Comparison of ENCODE assay signal across 13 cellular contexts in genomic region chr10:113007343-113007771, GRCh38. TPM values are rescaled to one million over a fixed set of nuclear protein-coding genes. Genes with fewer than 3 reads are reported as not detected.
DNase-seq lines count a peak whose midpoint lies in the region; ATAC-seq, FAIRE-seq and TF ChIP-seq lines count a peak whose summit lies in the region.
"Had no signal": no experiment of that assay in that cellular context is flagged by ENCODE, and none has a peak within 500 bp of the region (broad histone marks: within the 10 kb centered on the region; RNA-seq: fewer than 3 reads in every experiment).

No MANE protein-coding gene starts in this region.

- H3K4me1 ChIP-seq in DND-41 (ENCODE audit: insufficient read depth, low read length) = peaks cover 42% of the 10 kb centered on the region
- H3K4me1 ChIP-seq in small intestine (ENCODE audit: control insufficient read depth in 2 of 2, insufficient read depth in 1 of 2, low read depth in 1 of 2, low read length in 1 of 2) = peaks cover 0 to 20% of the 10 kb centered on the region in 2 donors
- H3K4me1 ChIP-seq in kidney (ENCODE audit: control insufficient read depth in 1 of 2, insufficient read depth in 1 of 2, low read depth in 1 of 2, low read length in 2 of 2) = peaks cover 5 to 7% of the 10 kb centered on the region in 2 donors

- FAIRE-seq in small intestine (lab: Jason Lieb, UNC) (no peak), kidney (lab: Jason Lieb, UNC) (no peak)

- POLR2A ChIA-PET in activated naive CD8-positive, alpha-beta T cell treated with anti-CD3 and anti-CD28 coated beads, Interleukin-2, amount 10 ng/mL, durations not matched to agents 7 days and 5 days (lab: Charles Lee) = no interaction called here

- H3K4me3 Mint-ChIP-seq in T-helper 17 cell = peak overlapping the region; percentile 86
- H3K4me3 Mint-ChIP-seq in activated naive CD8-positive, alpha-beta T cell treated with anti-CD3 and anti-CD28 coated beads, Interleukin-2, amount 10 ng/mL, durations not matched to agents 7 days and 5 days = peak overlapping the region; percentile 75
- H3K4me3 Mint-ChIP-seq in nephron progenitor cell = no peak overlapping the region

- H3K27me3 Mint-ChIP-seq in T-helper 17 cell = peaks cover 74% of the 10 kb centered on the region
- peaks cover 87% of the 10 kb centered on the region for H3K27me3 Mint-ChIP-seq in activated naive CD8-positive, alpha-beta T cell treated with anti-CD3 and anti-CD28 coated beads, Interleukin-2, amount 10 ng/mL, durations not matched to agents 7 days and 5 days
- H3K27me3 Mint-ChIP-seq in nephron progenitor cell (ENCODE audit: low read depth, poor library complexity) = peaks cover 8% of the 10 kb centered on the region
- H3K27me3 Mint-ChIP-seq: progenitor cell of endocrine pancreas had no signal

- H3K4me3 ChIP-seq in DND-41 (ENCODE audit: low read depth in 1 of 2, low read length in 2 of 2) (peak overlapping the region in 1 of 2 experiments; percentile 44; a peak in 2 of 4 replicates), small intestine (ENCODE audit: low read depth in 1 of 2, low read length in 2 of 2) (no peak overlapping the region), kidney (ENCODE audit: low read length in 2 of 2) (no peak overlapping the region)

- TF ChIP-seq CTCF in DND-41 (IDR thresholded peaks at IDR 0.05; ENCODE audit: borderline replicate concordance, extremely low read depth, low read length, poor library complexity, severe bottlenecking) (no peak), kidney (IDR thresholded peaks at IDR 0.05; ENCODE audit: borderline replicate concordance, extremely low read depth, insufficient read depth) (no peak), nephron progenitor cell (IDR thresholded peaks at IDR 0.05) (no peak)

- H3K27me3 ChIP-seq in DND-41 (ENCODE audit: insufficient read depth, low read length, poor library complexity) = no peaks in the 10 kb centered on the region
- H3K27me3 ChIP-seq in small intestine (ENCODE audit: control insufficient read depth in 2 of 2, insufficient read depth in 2 of 2, low read length in 2 of 2) = no peaks in the 10 kb centered on the region

- intact Hi-C loops in kidney (cut with DNase I) = no loop called here

- H2AFZ ChIP-seq in DND-41 (ENCODE audit: low read depth, low read length) = no peak overlapping the region

- peak overlapping the region; percentile 43 for H3K27ac Mint-ChIP-seq in T-helper 17 cell
- H3K27ac Mint-ChIP-seq in activated naive CD8-positive, alpha-beta T cell treated with anti-CD3 and anti-CD28 coated beads, Interleukin-2, amount 10 ng/mL, durations not matched to agents 7 days and 5 days = no peak overlapping the region
- H3K27ac Mint-ChIP-seq in nephron progenitor cell = no peak overlapping the region

- H3K36me3 ChIP-seq in DND-41 (ENCODE audit: insufficient read depth, low read length) = peaks cover 3% of the 10 kb centered on the region; the same call in 1 of the 2 replicates
- H3K36me3 ChIP-seq in small intestine (ENCODE audit: control insufficient read depth in 2 of 2, insufficient read depth in 2 of 2, low read length in 2 of 2) = no peaks in the 10 kb centered on the region
- H3K36me3 ChIP-seq in kidney (ENCODE audit: control insufficient read depth in 1 of 2, insufficient read depth in 2 of 2, low read length in 2 of 2) = no peaks in the 10 kb centered on the region

- peak; percentile 95 for ATAC-seq in DND-41 (ENCODE audit: insufficient read depth, low read depth)
- ATAC-seq in T-helper 17 cell = peak; percentile 98
- peak; percentile 97 for ATAC-seq in activated naive CD8-positive, alpha-beta T cell treated with anti-CD3 and anti-CD28 coated beads, Interleukin-2, amount 10 ng/mL, durations not matched to agents 7 days and 5 days (ENCODE audit: low read depth)
- no peak for ATAC-seq in GM19463 (IDR thresholded peaks at IDR 0.05; ENCODE audit: unreplicated experiment)
- ATAC-seq: SK-N-SH treated with all-trans-retinoic acid at 6 μM for 48 hours had no signal

- H3K9me3 ChIP-seq in DND-41 (ENCODE audit: insufficient read depth, low read length, severe bottlenecking) (no peaks in the 10 kb centered on the region), T-helper 17 cell (ENCODE audit: control insufficient read depth, low read length, poor library complexity, severe bottlenecking) (no peaks in the 10 kb centered on the region), small intestine (ENCODE audit: control insufficient read depth, low read depth) (no peaks in the 10 kb centered on the region), kidney (ENCODE audit: control insufficient read depth in 1 of 2, low read length in 2 of 2) (no peaks in the 10 kb centered on the region)

- peak overlapping the region; percentile 74 for H3K4me2 ChIP-seq in DND-41 (ENCODE audit: insufficient read depth, low read length)

- H3K27ac ChIP-seq in DND-41 (ENCODE audit: low read length) (peak overlapping the region; percentile 71), small intestine (ENCODE audit: low read depth in 1 of 2, low read length in 1 of 2) (no peak overlapping the region), kidney (ENCODE audit: low read depth in 2 of 2, low read length in 2 of 2) (no peak overlapping the region)

- H3K79me2 ChIP-seq in DND-41 (ENCODE audit: insufficient read depth, low read length) = peaks cover 69% of the 10 kb centered on the region

- DNase-seq in DND-41 (peak; percentile 77), T-helper 17 cell (peak in 1 of 3 donors; percentile 35), small intestine (peak; percentile 71), kidney (no peak), nephron progenitor cell (no peak), DMS153 (lab: John Stamatoyannopoulos, UW) (no peak)
- DNase-seq in activated naive CD8-positive, alpha-beta T cell treated with anti-CD3 and anti-CD28 coated beads, Interleukin-2, amount 10 ng/mL, durations not matched to agents 7 days and 5 days = peak; percentile 40
- DNase-seq: COR-L47, kidney glomerular epithelial cell, NCI-H2227 treated with DMSO at 0.1 percent for 48 hours had no signal

- H3K9ac ChIP-seq in DND-41 (ENCODE audit: low read depth, low read length) (peak overlapping the region; percentile 36), kidney (ENCODE audit: low read length in 2 of 2) (no peak overlapping the region)

- peaks cover 2% of the 10 kb centered on the region for H3K9me3 Mint-ChIP-seq in activated naive CD8-positive, alpha-beta T cell treated with anti-CD3 and anti-CD28 coated beads, Interleukin-2, amount 10 ng/mL, durations not matched to agents 7 days and 5 days
- H3K9me3 Mint-ChIP-seq in nephron progenitor cell = peaks cover 5% of the 10 kb centered on the region

- H3K36me3 Mint-ChIP-seq in T-helper 17 cell (ENCODE audit: low read depth) (peaks cover 3% of the 10 kb centered on the region), nephron progenitor cell (ENCODE audit: low read depth) (peaks cover 51% of the 10 kb centered on the region)
- no peaks in the 10 kb centered on the region for H3K36me3 Mint-ChIP-seq in activated naive CD8-positive, alpha-beta T cell treated with anti-CD3 and anti-CD28 coated beads, Interleukin-2, amount 10 ng/mL, durations not matched to agents 7 days and 5 days

- WGBS in small intestine, 3 donors = 4 to 26% (median 9%) methylated on average over 4 of the region's 4 CpGs

- H4K20me1 ChIP-seq in DND-41 (ENCODE audit: insufficient read depth, low read length) = peaks cover 86% of the 10 kb centered on the region

- H3K4me1 Mint-ChIP-seq in T-helper 17 cell (peaks cover 18% of the 10 kb centered on the region), nephron progenitor cell (peaks cover 59% of the 10 kb centered on the region)
- peaks cover 20% of the 10 kb centered on the region for H3K4me1 Mint-ChIP-seq in activated naive CD8-positive, alpha-beta T cell treated with anti-CD3 and anti-CD28 coated beads, Interleukin-2, amount 10 ng/mL, durations not matched to agents 7 days and 5 days

RNA-seq across cellular contexts. Expression of gene TCF7L2, which starts 57.3 kb away (rescaled TPM):
- total RNA-seq in T-helper 17 cell = 1 to 10 TPM; 3.1 to 3.9 TPM
- total RNA-seq in activated naive CD8-positive, alpha-beta T cell treated with anti-CD3 and anti-CD28 coated beads, Interleukin-2, amount 10 ng/mL, durations not matched to agents 7 days and 5 days = 1 to 10 TPM; 1.9 to 2.2 TPM
- polyA plus RNA-seq in small intestine = 10 to 100 TPM; 13.2 to 21.5 (median 16.2) TPM
- 32.4 TPM for total RNA-seq in kidney
- polyA plus RNA-seq in kidney (ENCODE audit: insufficient read depth, low read depth, low replicate concordance) = 6.5 TPM

Comparison
In these comparisons a context has a peak if more than half of its experiments do, and no peak if none do; other contexts are left out.
1. DNase-seq: peak in DND-41 (single experiment), activated naive CD8-positive, alpha-beta T cell treated with anti-CD3 and anti-CD28 coated beads, Interleukin-2, amount 10 ng/mL, durations not matched to agents 7 days and 5 days (single experiment) and small intestine (single experiment); none in kidney (single experiment), nephron progenitor cell (single experiment) and DMS153 (single experiment).